29 cellular contexts compared by ENCODE assay signal in the genomic region with DNA sequence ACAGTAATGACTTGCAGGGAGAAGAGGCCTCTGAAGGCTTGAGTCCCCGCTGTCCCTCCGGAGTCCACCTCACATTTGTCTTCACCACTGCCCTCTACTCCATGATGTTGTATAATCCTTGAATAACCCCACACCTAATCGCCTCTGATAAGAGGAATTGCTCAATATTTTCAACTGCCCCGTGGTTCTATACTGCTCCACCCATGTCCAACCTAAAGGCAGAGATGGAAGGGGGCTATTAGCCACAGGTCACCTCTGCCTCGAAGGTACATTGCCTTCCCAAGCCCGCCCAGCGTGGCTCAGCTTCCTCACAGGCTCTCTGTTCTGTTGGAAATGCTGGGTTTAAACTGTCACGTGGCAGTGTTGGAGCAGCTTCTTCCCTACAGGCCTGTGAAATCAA. TPM values are rescaled to one million over a fixed set of nuclear protein-coding genes. Genes with fewer than 3 reads are reported as not detected.
"Had no signal": no experiment of that assay in that cellular context is flagged by ENCODE, and none has a peak within 500 bp of the region (broad histone marks: within the 10 kb centered on the region; RNA-seq: fewer than 3 reads in every experiment).

No MANE protein-coding gene starts in this region.

- FAIRE-seq: endometrium, frontal cortex, keratinocyte had no signal

- H3K27ac Mint-ChIP-seq: nephron progenitor cell; stimulated activated naive CD8-positive, alpha-beta T cell treated with anti-CD3 and anti-CD28 coated beads, Interleukin-15, amount 100 ng/mL, for 72 hours had no signal

- H3K27me3 Mint-ChIP-seq: effector memory CD8-positive, alpha-beta T cell; naive thymus-derived CD8-positive, alpha-beta T cell; stimulated activated naive CD8-positive, alpha-beta T cell treated with anti-CD3 and anti-CD28 coated beads, Interleukin-15, amount 100 ng/mL, for 72 hours had no signal

- H3K27me3 ChIP-seq: esophagus squamous epithelium, thyroid gland, vagina had no signal

- H3K9me3 Mint-ChIP-seq: effector memory CD8-positive, alpha-beta T cell; naive thymus-derived CD8-positive, alpha-beta T cell; nephron progenitor cell; stimulated activated naive CD8-positive, alpha-beta T cell treated with anti-CD3 and anti-CD28 coated beads, Interleukin-15, amount 100 ng/mL, for 72 hours had no signal

- ATAC-seq: effector memory CD8-positive, alpha-beta T cell; left lobe of liver; naive thymus-derived CD8-positive, alpha-beta T cell; psoas muscle; right cardiac atrium; stimulated activated naive CD8-positive, alpha-beta T cell treated with anti-CD3 and anti-CD28 coated beads, Interleukin-15, amount 100 ng/mL, for 72 hours had no signal

- H3K27ac ChIP-seq: esophagus squamous epithelium, psoas muscle, skin epidermis, thyroid gland, vagina had no signal

- H3K4me3 Mint-ChIP-seq: effector memory CD8-positive, alpha-beta T cell; naive thymus-derived CD8-positive, alpha-beta T cell; nephron progenitor cell; stimulated activated naive CD8-positive, alpha-beta T cell treated with anti-CD3 and anti-CD28 coated beads, Interleukin-15, amount 100 ng/mL, for 72 hours had no signal

- DNase-seq: cerebellar nuclear complex; cortex of kidney; effector memory CD8-positive, alpha-beta T cell; erythroblast; esophagus squamous epithelium; head of caudate nucleus; mammary epithelial cell; nephron progenitor cell; posterior cingulate gyrus; psoas muscle; stimulated activated CD4-positive, alpha-beta T cell treated with anti-CD3 and anti-CD28 coated beads, Interleukin-15, amount 100 ng/mL, for 24 hours; stimulated activated CD4-positive, alpha-beta T cell treated with anti-CD3 and anti-CD28 coated beads, Interleukin-2, amount 100 ng/mL, for 48 hours; stimulated activated naive CD4-positive, alpha-beta T cell; stimulated activated naive CD8-positive, alpha-beta T cell treated with anti-CD3 and anti-CD28 coated beads, Interleukin-15, amount 100 ng/mL, for 72 hours; thyroid gland; trophoblast cell had no signal

- H3K4me3 ChIP-seq: esophagus squamous epithelium, psoas muscle, skin epidermis, thyroid gland, vagina had no signal

- H3K9me3 ChIP-seq: esophagus squamous epithelium, psoas muscle, thyroid gland, vagina had no signal

RNA-seq across cellular contexts. Expression of a gene that starts 12.4 kb away (rescaled TPM):
- total RNA-seq: dermis microvascular lymphatic vessel endothelial cell, esophagus squamous epithelium, frontal cortex, glomerular endothelial cell, left lobe of liver, mammary epithelial cell, osteocyte, renal cortical epithelial cell, temporal lobe, vagina had no signal
- polyA plus RNA-seq: keratinocyte; mammary epithelial cell; naive thymus-derived CD8-positive, alpha-beta T cell had no signal
